ENCODE assay signal across 22 cellular contexts in the genomic region with DNA sequence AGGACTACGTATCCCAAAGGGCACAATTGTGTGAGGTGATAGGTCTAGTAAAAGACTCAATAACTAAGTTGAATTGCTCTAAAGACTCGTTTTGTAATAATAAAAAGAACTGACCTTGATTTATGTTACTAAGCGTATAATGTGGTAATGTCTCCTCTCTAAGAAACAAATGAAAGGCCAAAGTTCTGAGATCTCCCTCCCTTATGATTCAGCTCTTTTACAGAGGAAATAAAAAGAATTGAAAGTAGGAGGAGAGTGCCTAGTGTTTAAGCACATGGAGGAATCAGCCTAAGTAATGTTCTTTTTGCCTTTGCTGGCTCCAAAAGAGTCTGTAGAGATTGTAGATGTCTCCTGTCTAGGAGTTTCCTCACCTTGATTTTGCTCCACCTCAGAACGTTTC.
"Had no signal": no experiment of that assay in that cellular context is flagged by ENCODE, and none has a peak within 500 bp of the region (broad histone marks: within the 10 kb centered on the region; RNA-seq: fewer than 3 reads in every experiment).

No MANE protein-coding gene starts in this region.

- H3K9me3 Mint-ChIP-seq: dendritic cell treated with granulocyte-macrophage colony-stimulating factor and Interleukin-4, amounts not matched to agents 40 ng/mL and 50 ng/mL, for 4 days; natural killer cell; stimulated activated effector memory CD8-positive, alpha-beta T cell treated with anti-CD3 and anti-CD28 coated beads, Interleukin-12 subunit alpha, Interleukin-12 subunit beta, amount 100 ng/mL, for 72 hours had no signal

- FAIRE-seq: keratinocyte had no signal

- H3K4me3 ChIP-seq: esophagus squamous epithelium, left ventricle myocardium inferior, lower lobe of right lung, ovary, suprapubic skin, thyroid gland, upper lobe of right lung had no signal

- H3K27ac ChIP-seq: esophagus squamous epithelium, foreskin keratinocyte, left ventricle myocardium inferior, lower lobe of right lung, ovary, suprapubic skin, thyroid gland, upper lobe of right lung had no signal

- H3K4me1 ChIP-seq: esophagus squamous epithelium, foreskin keratinocyte, left ventricle myocardium inferior, lower lobe of right lung, suprapubic skin, thyroid gland, upper lobe of right lung had no signal

- H3K27me3 Mint-ChIP-seq: dendritic cell treated with granulocyte-macrophage colony-stimulating factor and Interleukin-4, amounts not matched to agents 40 ng/mL and 50 ng/mL, for 4 days; progenitor cell of endocrine pancreas had no signal

- H3K4me3 Mint-ChIP-seq: dendritic cell treated with granulocyte-macrophage colony-stimulating factor and Interleukin-4, amounts not matched to agents 40 ng/mL and 50 ng/mL, for 4 days; immature natural killer cell; natural killer cell; neural crest cell; stimulated activated effector memory CD8-positive, alpha-beta T cell treated with anti-CD3 and anti-CD28 coated beads, Interleukin-12 subunit alpha, Interleukin-12 subunit beta, amount 100 ng/mL, for 72 hours had no signal

- H3K9me3 ChIP-seq: esophagus squamous epithelium, left ventricle myocardium inferior, lower lobe of right lung, ovary, suprapubic skin, thyroid gland, upper lobe of right lung had no signal

- DNase-seq: esophagus squamous epithelium; foreskin keratinocyte; immature natural killer cell; left ventricle myocardium inferior; lower lobe of right lung; mesenchymal stem cell; midbrain; natural killer cell; nucleus accumbens; ovary; right cardiac atrium; stimulated activated CD4-positive, alpha-beta T cell treated with anti-CD3 and anti-CD28 coated beads, Interleukin-4, amount 100 ng/mL, for 1 hour; stimulated activated CD8-positive, alpha-beta memory T cell treated with anti-CD3 and anti-CD28 coated beads, Interleukin-4, amount 100 ng/mL, for 48 hours; stimulated activated naive CD8-positive, alpha-beta T cell treated with anti-CD3 and anti-CD28 coated beads, Interleukin-15, Interleukin-2, amounts not matched to agents 100 U/mL and 50 U/mL, for 24 hours; thyroid gland; upper lobe of right lung had no signal

- H3K4me1 Mint-ChIP-seq: immature natural killer cell; natural killer cell; neural crest cell; stimulated activated effector memory CD8-positive, alpha-beta T cell treated with anti-CD3 and anti-CD28 coated beads, Interleukin-12 subunit alpha, Interleukin-12 subunit beta, amount 100 ng/mL, for 72 hours had no signal

- H3K36me3 ChIP-seq: esophagus squamous epithelium, left ventricle myocardium inferior, lower lobe of right lung, ovary, suprapubic skin, thyroid gland, upper lobe of right lung had no signal

- ATAC-seq: foreskin keratinocyte; lower lobe of right lung; natural killer cell; right cardiac atrium; stimulated activated naive CD8-positive, alpha-beta T cell treated with anti-CD3 and anti-CD28 coated beads, Interleukin-15, Interleukin-2, amounts not matched to agents 100 U/mL and 50 U/mL, for 24 hours; upper lobe of right lung had no signal

- H3K27ac Mint-ChIP-seq: dendritic cell treated with granulocyte-macrophage colony-stimulating factor and Interleukin-4, amounts not matched to agents 40 ng/mL and 50 ng/mL, for 4 days; immature natural killer cell; natural killer cell; progenitor cell of endocrine pancreas; stimulated activated effector memory CD8-positive, alpha-beta T cell treated with anti-CD3 and anti-CD28 coated beads, Interleukin-12 subunit alpha, Interleukin-12 subunit beta, amount 100 ng/mL, for 72 hours had no signal

- H3K36me3 Mint-ChIP-seq: immature natural killer cell; natural killer cell; stimulated activated effector memory CD8-positive, alpha-beta T cell treated with anti-CD3 and anti-CD28 coated beads, Interleukin-12 subunit alpha, Interleukin-12 subunit beta, amount 100 ng/mL, for 72 hours had no signal

- H3K27me3 ChIP-seq: esophagus squamous epithelium, foreskin keratinocyte, ovary, suprapubic skin, thyroid gland, upper lobe of right lung had no signal
